Comparison of ENCODE assay signal across 2 cellular contexts in the genomic region with DNA sequence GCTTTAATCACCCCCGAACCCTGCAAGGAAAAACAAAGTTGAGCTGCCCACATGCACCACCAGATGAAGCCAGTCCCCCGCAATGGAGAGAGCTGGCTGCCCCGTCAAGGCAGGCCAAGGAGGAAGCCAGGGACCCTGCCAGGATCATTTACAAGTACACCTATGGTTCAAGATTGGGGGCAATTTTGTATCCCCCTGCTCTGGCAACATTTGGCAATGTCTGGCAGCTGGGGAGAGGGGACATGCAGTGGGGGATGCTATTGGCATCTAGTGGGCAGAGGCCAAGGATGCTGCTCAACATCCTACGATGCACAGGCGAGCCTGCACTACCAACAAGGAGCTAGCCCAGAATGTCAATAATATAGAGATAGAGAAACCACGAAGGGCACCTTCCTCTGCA.
TF ChIP-seq lines count a peak whose summit lies in the region.

No MANE protein-coding gene starts in this region.

TF ChIP-seq in SK-N-SH, 30 proteins besides CTCF, POLR2A, EP300 and RAD21 (continued from another document):
- TF ChIP-seq, protein P1, sequence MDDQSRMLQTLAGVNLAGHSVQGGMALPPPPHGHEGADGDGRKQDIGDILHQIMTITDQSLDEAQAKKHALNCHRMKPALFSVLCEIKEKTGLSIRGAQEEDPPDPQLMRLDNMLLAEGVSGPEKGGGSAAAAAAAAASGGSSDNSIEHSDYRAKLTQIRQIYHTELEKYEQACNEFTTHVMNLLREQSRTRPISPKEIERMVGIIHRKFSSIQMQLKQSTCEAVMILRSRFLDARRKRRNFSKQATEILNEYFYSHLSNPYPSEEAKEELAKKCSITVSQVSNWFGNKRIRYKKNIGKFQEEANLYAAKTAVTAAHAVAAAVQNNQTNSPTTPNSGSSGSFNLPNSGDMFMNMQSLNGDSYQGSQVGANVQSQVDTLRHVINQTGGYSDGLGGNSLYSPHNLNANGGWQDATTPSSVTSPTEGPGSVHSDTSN (IDR thresholded peaks at IDR 0.05) = no peak
- no peak for TF ChIP-seq TAF1 (IDR thresholded peaks at IDR 0.05; ENCODE audit: borderline replicate concordance, low read depth, low read length)
- no peak for TF ChIP-seq RFX5 (IDR thresholded peaks at IDR 0.05; ENCODE audit: low read length)
- TF ChIP-seq POLR2AphosphoS5 (IDR thresholded peaks at IDR 0.05; ENCODE audit: low read depth, low read length) = no peak
- no peak for TF ChIP-seq GABPA (IDR thresholded peaks at IDR 0.05; ENCODE audit: low read depth)
- TF ChIP-seq FOSL2 (IDR thresholded peaks at IDR 0.05; ENCODE audit: borderline replicate concordance, low read depth) = no peak
- TF ChIP-seq, protein P2, sequence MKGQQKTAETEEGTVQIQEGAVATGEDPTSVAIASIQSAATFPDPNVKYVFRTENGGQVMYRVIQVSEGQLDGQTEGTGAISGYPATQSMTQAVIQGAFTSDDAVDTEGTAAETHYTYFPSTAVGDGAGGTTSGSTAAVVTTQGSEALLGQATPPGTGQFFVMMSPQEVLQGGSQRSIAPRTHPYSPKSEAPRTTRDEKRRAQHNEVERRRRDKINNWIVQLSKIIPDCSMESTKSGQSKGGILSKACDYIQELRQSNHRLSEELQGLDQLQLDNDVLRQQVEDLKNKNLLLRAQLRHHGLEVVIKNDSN (IDR thresholded peaks at IDR 0.05; ENCODE audit: borderline replicate concordance, low read depth) = no peak
- TF ChIP-seq, protein P3, sequence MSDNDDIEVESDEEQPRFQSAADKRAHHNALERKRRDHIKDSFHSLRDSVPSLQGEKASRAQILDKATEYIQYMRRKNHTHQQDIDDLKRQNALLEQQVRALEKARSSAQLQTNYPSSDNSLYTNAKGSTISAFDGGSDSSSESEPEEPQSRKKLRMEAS (IDR thresholded peaks at IDR 0.05; ENCODE audit: low read depth) = no peak
- TF ChIP-seq ELF1 (IDR thresholded peaks at IDR 0.05) = no peak
- TF ChIP-seq RXRA (IDR thresholded peaks at IDR 0.05; ENCODE audit: borderline replicate concordance, low read depth) = no peak

TF ChIP-seq in SK-N-SH treated with all-trans-retinoic acid at 6 μM for 48 hours, 23 proteins besides CTCF, POLR2A, EP300 and RAD21 (continued from another document):
- TF ChIP-seq, protein P4, sequence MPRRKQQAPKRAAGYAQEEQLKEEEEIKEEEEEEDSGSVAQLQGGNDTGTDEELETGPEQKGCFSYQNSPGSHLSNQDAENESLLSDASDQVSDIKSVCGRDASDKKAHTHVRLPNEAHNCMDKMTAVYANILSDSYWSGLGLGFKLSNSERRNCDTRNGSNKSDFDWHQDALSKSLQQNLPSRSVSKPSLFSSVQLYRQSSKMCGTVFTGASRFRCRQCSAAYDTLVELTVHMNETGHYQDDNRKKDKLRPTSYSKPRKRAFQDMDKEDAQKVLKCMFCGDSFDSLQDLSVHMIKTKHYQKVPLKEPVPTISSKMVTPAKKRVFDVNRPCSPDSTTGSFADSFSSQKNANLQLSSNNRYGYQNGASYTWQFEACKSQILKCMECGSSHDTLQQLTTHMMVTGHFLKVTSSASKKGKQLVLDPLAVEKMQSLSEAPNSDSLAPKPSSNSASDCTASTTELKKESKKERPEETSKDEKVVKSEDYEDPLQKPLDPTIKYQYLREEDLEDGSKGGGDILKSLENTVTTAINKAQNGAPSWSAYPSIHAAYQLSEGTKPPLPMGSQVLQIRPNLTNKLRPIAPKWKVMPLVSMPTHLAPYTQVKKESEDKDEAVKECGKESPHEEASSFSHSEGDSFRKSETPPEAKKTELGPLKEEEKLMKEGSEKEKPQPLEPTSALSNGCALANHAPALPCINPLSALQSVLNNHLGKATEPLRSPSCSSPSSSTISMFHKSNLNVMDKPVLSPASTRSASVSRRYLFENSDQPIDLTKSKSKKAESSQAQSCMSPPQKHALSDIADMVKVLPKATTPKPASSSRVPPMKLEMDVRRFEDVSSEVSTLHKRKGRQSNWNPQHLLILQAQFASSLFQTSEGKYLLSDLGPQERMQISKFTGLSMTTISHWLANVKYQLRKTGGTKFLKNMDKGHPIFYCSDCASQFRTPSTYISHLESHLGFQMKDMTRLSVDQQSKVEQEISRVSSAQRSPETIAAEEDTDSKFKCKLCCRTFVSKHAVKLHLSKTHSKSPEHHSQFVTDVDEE (CRISPR knock-in tag; IDR thresholded peaks at IDR 0.05) = no peak
- TF ChIP-seq, protein P5, sequence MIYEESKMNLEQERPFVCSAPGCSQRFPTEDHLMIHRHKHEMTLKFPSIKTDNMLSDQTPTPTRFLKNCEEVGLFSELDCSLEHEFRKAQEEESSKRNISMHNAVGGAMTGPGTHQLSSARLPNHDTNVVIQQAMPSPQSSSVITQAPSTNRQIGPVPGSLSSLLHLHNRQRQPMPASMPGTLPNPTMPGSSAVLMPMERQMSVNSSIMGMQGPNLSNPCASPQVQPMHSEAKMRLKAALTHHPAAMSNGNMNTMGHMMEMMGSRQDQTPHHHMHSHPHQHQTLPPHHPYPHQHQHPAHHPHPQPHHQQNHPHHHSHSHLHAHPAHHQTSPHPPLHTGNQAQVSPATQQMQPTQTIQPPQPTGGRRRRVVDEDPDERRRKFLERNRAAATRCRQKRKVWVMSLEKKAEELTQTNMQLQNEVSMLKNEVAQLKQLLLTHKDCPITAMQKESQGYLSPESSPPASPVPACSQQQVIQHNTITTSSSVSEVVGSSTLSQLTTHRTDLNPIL (CRISPR knock-in tag; IDR thresholded peaks at IDR 0.05; ENCODE audit: low read depth) = no peak
- TF ChIP-seq BACH2 (CRISPR knock-in tag; IDR thresholded peaks at IDR 0.05; ENCODE audit: borderline replicate concordance) (no peak), OSR1 (CRISPR knock-in tag; IDR thresholded peaks at IDR 0.05) (no peak), PPARA (CRISPR knock-in tag; IDR thresholded peaks at IDR 0.05; ENCODE audit: borderline replicate concordance) (no peak)
- TF ChIP-seq, protein P6, sequence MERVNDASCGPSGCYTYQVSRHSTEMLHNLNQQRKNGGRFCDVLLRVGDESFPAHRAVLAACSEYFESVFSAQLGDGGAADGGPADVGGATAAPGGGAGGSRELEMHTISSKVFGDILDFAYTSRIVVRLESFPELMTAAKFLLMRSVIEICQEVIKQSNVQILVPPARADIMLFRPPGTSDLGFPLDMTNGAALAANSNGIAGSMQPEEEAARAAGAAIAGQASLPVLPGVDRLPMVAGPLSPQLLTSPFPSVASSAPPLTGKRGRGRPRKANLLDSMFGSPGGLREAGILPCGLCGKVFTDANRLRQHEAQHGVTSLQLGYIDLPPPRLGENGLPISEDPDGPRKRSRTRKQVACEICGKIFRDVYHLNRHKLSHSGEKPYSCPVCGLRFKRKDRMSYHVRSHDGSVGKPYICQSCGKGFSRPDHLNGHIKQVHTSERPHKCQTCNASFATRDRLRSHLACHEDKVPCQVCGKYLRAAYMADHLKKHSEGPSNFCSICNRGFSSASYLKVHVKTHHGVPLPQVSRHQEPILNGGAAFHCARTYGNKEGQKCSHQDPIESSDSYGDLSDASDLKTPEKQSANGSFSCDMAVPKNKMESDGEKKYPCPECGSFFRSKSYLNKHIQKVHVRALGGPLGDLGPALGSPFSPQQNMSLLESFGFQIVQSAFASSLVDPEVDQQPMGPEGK (CRISPR knock-in tag; IDR thresholded peaks at IDR 0.05; ENCODE audit: borderline replicate concordance) = no peak
